ENCODE assay signal across 25 cellular contexts in the genomic region with DNA sequence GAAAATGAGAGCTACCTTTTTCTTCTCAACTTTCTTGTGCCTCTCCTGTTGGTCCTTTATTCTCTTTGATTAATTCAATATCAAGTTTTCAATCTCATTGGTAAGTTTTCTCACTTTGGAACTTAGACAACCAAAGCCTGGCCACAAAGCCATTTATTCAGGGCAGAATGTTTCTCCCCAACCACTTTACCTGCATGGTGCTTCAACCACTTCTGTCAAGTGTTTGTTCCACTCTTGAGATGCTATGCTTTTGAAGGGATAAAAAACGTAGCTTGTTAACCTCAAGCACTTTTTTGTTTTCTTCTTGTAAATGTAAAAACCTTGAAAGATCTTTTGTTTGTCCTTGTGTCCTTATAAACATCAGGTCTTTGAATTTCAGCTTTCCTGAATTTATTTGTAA.
"Had no signal": no experiment of that assay in that cellular context is flagged by ENCODE, and none has a peak within 500 bp of the region (broad histone marks: within the 10 kb centered on the region; RNA-seq: fewer than 3 reads in every experiment).

No MANE protein-coding gene starts in this region.

- H3K9me3 ChIP-seq: ascending aorta, body of pancreas had no signal

- H3K36me3 ChIP-seq: ascending aorta had no signal

- ATAC-seq: activated naive CD4-positive, alpha-beta T cell treated with anti-CD3 and anti-CD28 coated beads, Interleukin-2, amount 50 U/mL, for 72 hours; activated naive CD8-positive, alpha-beta T cell treated with anti-CD3 and anti-CD28 coated beads, Interleukin-2, amount 50 U/mL, for 24 hours; activated T-cell treated with anti-CD3 and anti-CD28 coated beads, Interleukin-2, amount 50 U/mL, for 4 hours; body of pancreas; T-helper 17 cell had no signal

- DNase-seq: activated CD4-positive, alpha-beta memory T cell treated with anti-CD3 and anti-CD28 coated beads for 36 hours; activated CD4-positive, alpha-beta T cell treated with anti-CD3 and anti-CD28 coated beads, Interleukin-2, amount 10 ng/mL, durations not matched to agents 7 days and 5 days; activated CD4-positive, CD25-positive, alpha-beta regulatory T cell; activated CD8-positive, alpha-beta memory T cell treated with anti-CD3 and anti-CD28 coated beads for 24 hours; activated effector memory CD4-positive, alpha-beta T cell treated with anti-CD3 and anti-CD28 coated beads, Interleukin-2, amount 50 U/mL, for 16 hours; activated naive CD4-positive, alpha-beta T cell treated with Interleukin-2 at 50 U/mL for 16 hours; activated naive CD8-positive, alpha-beta T cell treated with anti-CD3 and anti-CD28 coated beads, Interleukin-2, amount 50 U/mL, for 24 hours; activated T-cell treated with anti-CD3 and anti-CD28 coated beads, Interleukin-2, amount 50 U/mL, for 4 hours; amniotic stem cell; body of pancreas; central memory CD4-positive, alpha-beta T cell; Kasumi-1; KBM-7; NCI-H1105 treated with DMSO at 0.1 percent for 48 hours; NCI-H1694 treated with DMSO at 0.1 percent for 48 hours; NCI-H2029 treated with DMSO at 0.1 percent for 48 hours; NCI-H2171 treated with DMSO at 0.1 percent for 48 hours; NCI-H345; SIG-M5; T-helper 17 cell; T-helper 9 cell had no signal

- H3K27me3 ChIP-seq: ascending aorta, body of pancreas had no signal

- H3K27ac ChIP-seq: ascending aorta, body of pancreas, coronary artery, VCaP had no signal

- H3K4me3 ChIP-seq: ascending aorta, body of pancreas, coronary artery had no signal

- H3K4me1 ChIP-seq: ascending aorta, body of pancreas had no signal
